Comparison of ENCODE assay signal across 8 cellular contexts in the genomic region with DNA sequence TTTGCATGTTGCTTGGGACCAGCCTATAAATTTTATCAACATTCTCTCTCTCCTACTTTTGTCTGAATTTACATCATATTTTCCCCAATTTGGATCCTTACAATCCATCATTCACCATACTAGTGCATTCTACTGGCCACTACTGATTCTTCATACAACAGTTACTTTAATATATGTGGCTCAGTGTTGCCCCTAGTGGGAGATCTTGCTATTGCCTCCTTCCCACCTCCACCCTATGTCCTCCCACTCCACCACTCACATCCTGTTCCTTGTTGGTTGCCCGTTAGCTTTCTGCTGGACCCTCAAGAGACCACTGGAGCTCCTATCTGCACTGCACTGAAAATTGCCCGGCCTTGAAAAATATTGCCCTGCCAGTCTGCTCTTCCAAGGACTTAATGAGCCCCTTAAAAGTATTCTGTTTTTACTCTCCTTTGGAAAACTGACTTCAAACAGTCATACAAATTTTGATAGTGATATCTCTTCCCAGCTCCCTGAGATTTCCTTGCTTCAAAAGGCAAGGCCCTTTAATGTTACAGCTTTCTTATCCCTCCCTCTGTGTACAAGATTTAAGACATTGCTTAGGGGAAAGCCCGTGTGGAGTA.
DNase-seq lines count a peak whose midpoint lies in the region; ATAC-seq and TF ChIP-seq lines count a peak whose summit lies in the region.

No MANE protein-coding gene starts in this region.

- in situ Hi-C loops in Panc1 (cut with HindIII; ENCODE audit: low pct_unique_long_range_greater_than_20kb, low sequenced_read_pairs): no loop called here

- H3K27ac ChIP-seq in Panc1 (ENCODE audit: low read length): no peak overlapping the region
- H3K27ac ChIP-seq in dorsolateral prefrontal cortex: no peak overlapping the region
- no peak overlapping the region for H3K27ac ChIP-seq in effector memory CD4-positive, alpha-beta T cell (ENCODE audit: insufficient read depth, low read length, poor library complexity, severe bottlenecking)

- no peaks in the 10 kb centered on the region for H3K4me1 ChIP-seq in Panc1 (ENCODE audit: control insufficient read depth, insufficient read depth, low read length)
- H3K4me1 ChIP-seq in effector memory CD4-positive, alpha-beta T cell (ENCODE audit: control insufficient read depth, insufficient read depth, low read length, poor library complexity, severe bottlenecking): no peaks in the 10 kb centered on the region

- H3K36me3 ChIP-seq in Panc1 (ENCODE audit: control insufficient read depth, insufficient read depth, low read length): no peaks in the 10 kb centered on the region
- no peaks in the 10 kb centered on the region for H3K36me3 ChIP-seq in effector memory CD4-positive, alpha-beta T cell (ENCODE audit: control insufficient read depth, insufficient read depth, low read length)

- no peaks in the 10 kb centered on the region for H3K9me3 ChIP-seq in Panc1 (ENCODE audit: control insufficient read depth, insufficient read depth, low read depth, low read length)
- no peaks in the 10 kb centered on the region for H3K9me3 ChIP-seq in effector memory CD4-positive, alpha-beta T cell (ENCODE audit: control insufficient read depth, low read length)

- ATAC-seq in GM19397 (IDR thresholded peaks at IDR 0.05; ENCODE audit: unreplicated experiment) (peak; percentile 96), HG03175 (IDR thresholded peaks at IDR 0.05; ENCODE audit: unreplicated experiment) (peak; percentile 96), Panc1 (no peak)

- peak; percentile 41 for TF ChIP-seq CTCF in Panc1 (IDR thresholded peaks at IDR 0.05)
- TF ChIP-seq CTCF in dorsolateral prefrontal cortex (IDR thresholded peaks at IDR 0.05 in 54 of 56, conservative IDR thresholded peaks at IDR 0.05 in 2 of 56; ENCODE audit: low read depth in 1 of 56, partially characterized antibody in 56 of 56): peak in 28 of 56 donors; percentile 8 to 44 (median 24)

- POLR2A ChIA-PET in Panc1 (lab: Charles Lee): no interaction called here

- H3K27me3 ChIP-seq in Panc1 (ENCODE audit: control insufficient read depth, insufficient read depth, low read length) (no peaks in the 10 kb centered on the region), dorsolateral prefrontal cortex (no peaks in the 10 kb centered on the region)
- no peaks in the 10 kb centered on the region for H3K27me3 ChIP-seq in effector memory CD4-positive, alpha-beta T cell (replicated peaks; ENCODE audit: control insufficient read depth, insufficient read depth, low read length, poor library complexity, severe bottlenecking)

- CTCF ChIA-PET in Panc1 (lab: Charles Lee): no interaction called here

- intact Hi-C loops in Panc1 (cut with micrococcal nuclease; ENCODE audit: unreplicated experiment) (no loop called here), dorsolateral prefrontal cortex (cut with DNase I) (no loop called here)

- DNase-seq in Daoy (ENCODE audit: low read depth): peak; percentile 48
- DNase-seq in Panc1 (ENCODE audit: low read depth, low spot score): no peak
- DNase-seq in iPS DF 4.7 (ENCODE audit: extremely low read depth, low spot score): peak; percentile 46
- DNase-seq in dorsolateral prefrontal cortex: no peak
- DNase-seq in effector memory CD4-positive, alpha-beta T cell: no peak
- no peak for DNase-seq in NCI-H2196 (lab: John Stamatoyannopoulos, UW; ENCODE audit: unreplicated experiment)

- no TSS peak for BruUV-seq in Panc1 (replicated peaks; lab: Mats Ljungman, UMichigan)

- no peak overlapping the region for H3K4me3 ChIP-seq in Panc1 (ENCODE audit: low read depth in 2 of 2, low read length in 2 of 2)
- H3K4me3 ChIP-seq in dorsolateral prefrontal cortex: no peak overlapping the region
- no peak overlapping the region for H3K4me3 ChIP-seq in effector memory CD4-positive, alpha-beta T cell (ENCODE audit: insufficient read depth, low read depth, low read length, poor library complexity, severe bottlenecking)

Comparison
In these comparisons a context has a peak if more than half of its experiments do, and no peak if none do; other contexts are left out.
1. DNase-seq: peak in Daoy (single experiment) and iPS DF 4.7 (single experiment); none in Panc1 (single experiment), dorsolateral prefrontal cortex (0 of 10), effector memory CD4-positive, alpha-beta T cell (0 of 3) and NCI-H2196 (single experiment).